ENCODE assay signal across 13 cellular contexts in genomic region chr3:102113421-102114041, GRCh38.
DNase-seq lines count a peak whose midpoint lies in the region; ATAC-seq and TF ChIP-seq lines count a peak whose summit lies in the region.
"Had no signal": no experiment of that assay in that cellular context is flagged by ENCODE, and none has a peak within 500 bp of the region (broad histone marks: within the 10 kb centered on the region; RNA-seq: fewer than 3 reads in every experiment).

No MANE protein-coding gene starts in this region.

- H3K4me1 Mint-ChIP-seq in activated CD4-positive, alpha-beta T cell treated with anti-CD3 and anti-CD28 coated beads for 36 hours: peaks cover 29% of the 10 kb centered on the region
- no peaks in the 10 kb centered on the region for H3K4me1 Mint-ChIP-seq in WTC11
- H3K4me1 Mint-ChIP-seq in stimulated activated memory B cell treated with anti-CD40 and anti-IgM and Interleukin-4, amounts not matched to agents 10 μg/mL and 1 μg/mL and 100 μg/mL, for 72 hours: no peaks in the 10 kb centered on the region

- H3K4me3 ChIP-seq in hepatocyte: no peak overlapping the region
- H3K4me3 ChIP-seq: thyroid gland had no signal

- peak overlapping the region; percentile 5 for H3K4me2 ChIP-seq in hepatocyte

- H3K4me3 Mint-ChIP-seq in activated CD4-positive, alpha-beta T cell treated with anti-CD3 and anti-CD28 coated beads for 36 hours: no peak overlapping the region
- no peak overlapping the region for H3K4me3 Mint-ChIP-seq in WTC11
- H3K4me3 Mint-ChIP-seq in stimulated activated memory B cell treated with anti-CD40 and anti-IgM and Interleukin-4, amounts not matched to agents 10 μg/mL and 1 μg/mL and 100 μg/mL, for 72 hours: no peak overlapping the region
- H3K4me3 Mint-ChIP-seq: immature natural killer cell, naive B cell had no signal

- H3K9me2 ChIP-seq in hepatocyte (replicated peaks; ENCODE audit: insufficient read depth): no peaks in the 10 kb centered on the region

- H3K27me3 ChIP-seq in hepatocyte: no peaks in the 10 kb centered on the region
- H3K27me3 ChIP-seq: thyroid gland had no signal

- H3K9me3 Mint-ChIP-seq in activated CD4-positive, alpha-beta T cell treated with anti-CD3 and anti-CD28 coated beads for 36 hours (ENCODE audit: low read depth): peaks cover 2% of the 10 kb centered on the region
- H3K9me3 Mint-ChIP-seq in WTC11: peaks cover under 1% of the 10 kb centered on the region; the same call in 1 of the 2 replicates
- H3K9me3 Mint-ChIP-seq in stimulated activated memory B cell treated with anti-CD40 and anti-IgM and Interleukin-4, amounts not matched to agents 10 μg/mL and 1 μg/mL and 100 μg/mL, for 72 hours: peaks cover 2% of the 10 kb centered on the region
- H3K9me3 Mint-ChIP-seq: immature natural killer cell had no signal

- peak overlapping the region; percentile 51 for H3K27ac Mint-ChIP-seq in activated CD4-positive, alpha-beta T cell treated with anti-CD3 and anti-CD28 coated beads for 36 hours
- H3K27ac Mint-ChIP-seq in WTC11: no peak overlapping the region
- peak overlapping the region; percentile 22 for H3K27ac Mint-ChIP-seq in stimulated activated memory B cell treated with anti-CD40 and anti-IgM and Interleukin-4, amounts not matched to agents 10 μg/mL and 1 μg/mL and 100 μg/mL, for 72 hours

- WGBS in hepatocyte (ENCODE audit: low lambda C conversion rate, missing lambda C conversion rate): 61% methylated on average over 11 of the region's 11 CpGs

- H3K4me1 ChIP-seq in hepatocyte (ENCODE audit: insufficient read depth): peaks cover 13% of the 10 kb centered on the region
- H3K4me1 ChIP-seq: thyroid gland had no signal

- DNase-seq in activated CD4-positive, alpha-beta T cell treated with anti-CD3 and anti-CD28 coated beads for 36 hours: no peak
- no peak for DNase-seq in activated CD4-positive, alpha-beta T cell treated with anti-CD3 and anti-CD28 coated beads, Interleukin-2, amount 50 U/mL, for 48 hours
- DNase-seq in WTC11 (ENCODE audit: low spot score) (no peak), hepatocyte (ENCODE audit: low spot score) (peak; percentile 70), GM13977 (ENCODE audit: low spot score) (no peak), NCI-H1694 treated with DMSO at 0.1 percent for 48 hours (lab: John Stamatoyannopoulos, UW) (no peak)
- DNase-seq: immature natural killer cell, naive B cell, NCI-H1048, NCI-H526 treated with DMSO at 0.1 percent for 48 hours, thyroid gland had no signal

- peak; percentile 40 for ATAC-seq in activated CD4-positive, alpha-beta T cell treated with anti-CD3 and anti-CD28 coated beads for 36 hours
- 0 out of 2 replicates have a peak, but pooled peaks have one; percentile 18 for ATAC-seq in WTC11
- ATAC-seq in stimulated activated memory B cell treated with anti-CD40 and anti-IgM and Interleukin-4, amounts not matched to agents 10 μg/mL and 1 μg/mL and 100 μg/mL, for 72 hours: no peak
- no peak for ATAC-seq in HG03520 (IDR thresholded peaks at IDR 0.05; ENCODE audit: unreplicated experiment)

- CTCF ChIA-PET in activated CD4-positive, alpha-beta T cell treated with anti-CD3 and anti-CD28 coated beads for 36 hours (lab: Charles Lee): interaction anchor here (0.5 to 2.2 kb wide), 5 partner anchors 12 to 478 kb away, joined by 3 to 6 read pairs (median 3); no protein-coding TSS in a partner anchor
- CTCF ChIA-PET in WTC11 (lab: Charles Lee): interaction anchor here (0.7 to 1.0 kb wide), 2 partner anchors 109 to 112 kb away, joined by 3 read pairs; no protein-coding TSS in a partner anchor

- no peaks in the 10 kb centered on the region for H3K36me3 ChIP-seq in hepatocyte (replicated peaks; ENCODE audit: insufficient read depth, low read depth)
- H3K36me3 ChIP-seq: thyroid gland had no signal

- no peaks in the 10 kb centered on the region for H4K20me1 ChIP-seq in hepatocyte (ENCODE audit: insufficient read depth, poor library complexity, severe bottlenecking)

- H3K9me3 ChIP-seq in hepatocyte (ENCODE audit: low read depth): no peaks in the 10 kb centered on the region
- H3K9me3 ChIP-seq: thyroid gland had no signal

- no peak overlapping the region for H2AFZ ChIP-seq in hepatocyte

- peaks cover 2% of the 10 kb centered on the region for H3K36me3 Mint-ChIP-seq in activated CD4-positive, alpha-beta T cell treated with anti-CD3 and anti-CD28 coated beads for 36 hours (ENCODE audit: low read depth)
- no peaks in the 10 kb centered on the region for H3K36me3 Mint-ChIP-seq in WTC11
- H3K36me3 Mint-ChIP-seq in stimulated activated memory B cell treated with anti-CD40 and anti-IgM and Interleukin-4, amounts not matched to agents 10 μg/mL and 1 μg/mL and 100 μg/mL, for 72 hours: no peaks in the 10 kb centered on the region
- H3K36me3 Mint-ChIP-seq: immature natural killer cell had no signal

- in situ Hi-C loops in GM13977 (cut with MboI; ENCODE audit: low pct_unique_long_range_greater_than_20kb, low sequenced_read_pairs, unreplicated experiment): no loop called here

- no peaks in the 10 kb centered on the region for H3K27me3 Mint-ChIP-seq in activated CD4-positive, alpha-beta T cell treated with anti-CD3 and anti-CD28 coated beads for 36 hours
- no peaks in the 10 kb centered on the region for H3K27me3 Mint-ChIP-seq in WTC11 (ENCODE audit: low read depth)
- H3K27me3 Mint-ChIP-seq in stimulated activated memory B cell treated with anti-CD40 and anti-IgM and Interleukin-4, amounts not matched to agents 10 μg/mL and 1 μg/mL and 100 μg/mL, for 72 hours: no peaks in the 10 kb centered on the region
- H3K27me3 Mint-ChIP-seq: naive B cell had no signal

- TF ChIP-seq CTCF in WTC11 (IDR thresholded peaks at IDR 0.05): no peak
- TF ChIP-seq CTCF in hepatocyte (IDR thresholded peaks at IDR 0.05; ENCODE audit: poor library complexity): no peak
- no peak for TF ChIP-seq CTCF in GM13977 (IDR thresholded peaks at IDR 0.05; ENCODE audit: extremely low read depth, insufficient read depth, missing control alignments)

- POLR2A ChIA-PET in activated CD4-positive, alpha-beta T cell treated with anti-CD3 and anti-CD28 coated beads for 36 hours (lab: Charles Lee): interaction anchor here (0.8 kb wide), 1 partner anchor 49 kb away, joined by 3 read pairs; no protein-coding TSS in a partner anchor
- POLR2A ChIA-PET in WTC11 (lab: Charles Lee): no interaction called here

- H3K27ac ChIP-seq in hepatocyte: peak overlapping the region; percentile 87
- H3K27ac ChIP-seq: thyroid gland had no signal

- intact Hi-C loops in activated CD4-positive, alpha-beta T cell treated with anti-CD3 and anti-CD28 coated beads for 36 hours (cut with DNase I, micrococcal nuclease): no loop called here

- no peaks in the 10 kb centered on the region for H3K79me2 ChIP-seq in hepatocyte

TF ChIP-seq in WTC11, 78 proteins besides CTCF, POLR2A, EP300 and RAD21:
- TF ChIP-seq TCF7 (CRISPR knock-in tag; IDR thresholded peaks at IDR 0.05; ENCODE audit: low read depth) (no peak), CREB1 (CRISPR knock-in tag; IDR thresholded peaks at IDR 0.05) (no peak), OVOL2 (CRISPR knock-in tag; IDR thresholded peaks at IDR 0.05; ENCODE audit: borderline replicate concordance) (no peak), NFATC4 (CRISPR knock-in tag; IDR thresholded peaks at IDR 0.05) (no peak), ZNF532 (CRISPR knock-in tag; IDR thresholded peaks at IDR 0.05; ENCODE audit: borderline replicate concordance) (no peak), KAT7 (CRISPR knock-in tag; IDR thresholded peaks at IDR 0.05; ENCODE audit: borderline replicate concordance) (no peak), ZNF138 (CRISPR knock-in tag; conservative IDR thresholded peaks at IDR 0.05) (no peak), ESRRA (CRISPR knock-in tag; IDR thresholded peaks at IDR 0.05; ENCODE audit: borderline replicate concordance) (no peak), ZNF512 (CRISPR knock-in tag; IDR thresholded peaks at IDR 0.05; ENCODE audit: borderline replicate concordance) (no peak), GTF2I (CRISPR knock-in tag; conservative IDR thresholded peaks at IDR 0.05) (no peak)

Comparison
In these comparisons a context has a peak if more than half of its experiments do, and no peak if none do; other contexts are left out.
1. ATAC-seq: peak in activated CD4-positive, alpha-beta T cell treated with anti-CD3 and anti-CD28 coated beads for 36 hours (single experiment) and WTC11 (single experiment); none in stimulated activated memory B cell treated with anti-CD40 and anti-IgM and Interleukin-4, amounts not matched to agents 10 μg/mL and 1 μg/mL and 100 μg/mL, for 72 hours (single experiment) and HG03520 (single experiment).